Comparison of ENCODE assay signal across 24 cellular contexts in the genomic region with DNA sequence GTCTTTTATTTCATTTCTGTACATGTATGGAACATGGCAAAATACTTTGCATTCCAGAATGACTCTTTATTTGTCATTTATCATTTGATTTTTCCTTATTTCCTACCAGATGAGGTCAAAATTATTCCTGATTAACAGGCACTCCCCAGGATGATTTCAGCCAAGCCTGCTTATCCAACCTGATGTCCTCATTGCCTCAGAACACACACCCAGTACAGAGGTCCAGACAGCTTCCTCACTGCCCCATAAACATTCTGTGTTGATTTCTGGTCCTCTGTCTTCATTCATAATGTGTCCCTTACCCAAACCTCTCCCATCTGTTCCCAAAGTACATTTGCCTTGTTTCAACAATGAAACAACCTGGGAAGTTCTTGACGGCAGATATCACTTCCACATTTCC.
"Had no signal": no experiment of that assay in that cellular context is flagged by ENCODE, and none has a peak within 500 bp of the region (broad histone marks: within the 10 kb centered on the region; RNA-seq: fewer than 3 reads in every experiment).

No MANE protein-coding gene starts in this region.

- H3K4me1 ChIP-seq: foreskin keratinocyte, gastroesophageal sphincter, heart right ventricle, left ventricle myocardium inferior, lower lobe of right lung had no signal

- H3K36me3 Mint-ChIP-seq: mesothelial cell of epicardium had no signal

- H3K27ac ChIP-seq: coronary artery, dorsolateral prefrontal cortex, esophagus muscularis mucosa, foreskin keratinocyte, gastroesophageal sphincter, heart right ventricle, left ventricle myocardium inferior, lower lobe of right lung had no signal

- H3K27me3 ChIP-seq: dorsolateral prefrontal cortex, esophagus muscularis mucosa, foreskin keratinocyte, gastroesophageal sphincter, heart right ventricle had no signal

- H3K4me3 ChIP-seq: coronary artery, dorsolateral prefrontal cortex, esophagus muscularis mucosa, gastroesophageal sphincter, heart right ventricle, left ventricle myocardium inferior, lower lobe of right lung, mucosa of descending colon had no signal

- H3K4me1 Mint-ChIP-seq: mesothelial cell of epicardium, naive B cell had no signal

- FAIRE-seq: colon, endothelial cell of umbilical vein, frontal cortex, islet of Langerhans, keratinocyte had no signal

- H3K4me3 Mint-ChIP-seq: mesothelial cell of epicardium, naive B cell had no signal

- H3K36me3 ChIP-seq: esophagus muscularis mucosa, gastroesophageal sphincter, heart right ventricle, left ventricle myocardium inferior, lower lobe of right lung had no signal

- DNase-seq: dermis blood vessel endothelial cell; dorsolateral prefrontal cortex; effector CD4-positive, alpha-beta T cell; effector memory CD4-positive, alpha-beta T cell; foreskin keratinocyte; glutamatergic neuron; head of caudate nucleus; heart right ventricle; hippocampal formation; left cardiac atrium; left ventricle myocardium inferior; lower lobe of right lung; mesenchymal stem cell; mucosa of descending colon; naive B cell had no signal

- ATAC-seq: foreskin keratinocyte, gastroesophageal sphincter, heart right ventricle, left cardiac atrium, lower lobe of right lung, mucosa of descending colon had no signal

- H3K27ac Mint-ChIP-seq: mesothelial cell of epicardium, naive B cell had no signal
